ENCODE assay signal across 14 cellular contexts in genomic region chr2:190978389-190979053, GRCh38. TPM values are rescaled to one million over a fixed set of nuclear protein-coding genes. Genes with fewer than 3 reads are reported as not detected.
A peak's percentile ranks its signal among the peaks of the same experiment; 100 is the strongest.
DNase-seq lines count a peak whose midpoint lies in the region; ATAC-seq and TF ChIP-seq lines count a peak whose summit lies in the region.
"Had no signal": no experiment of that assay in that cellular context is flagged by ENCODE, and none has a peak within 500 bp of the region (broad histone marks: within the 10 kb centered on the region; RNA-seq: fewer than 3 reads in every experiment).

No MANE protein-coding gene starts in this region.

- H2BK5ac ChIP-seq in trophoblast cell (ENCODE audit: low read depth, low read length, poor library complexity), result peak overlapping the region; percentile 56

- no peak overlapping the region for H4K12ac ChIP-seq in trophoblast cell (ENCODE audit: low read depth, low read length)

- H3K9me3 ChIP-seq in trophoblast cell (ENCODE audit: insufficient read depth, low read depth, low read length) (peaks cover 2% of the 10 kb centered on the region), esophagus muscularis mucosa (no peaks in the 10 kb centered on the region)

- H4K8ac ChIP-seq in trophoblast cell (ENCODE audit: low read depth, low read length), result no peak overlapping the region

- H3K79me1 ChIP-seq in trophoblast cell (ENCODE audit: low read length), result peaks cover 10% of the 10 kb centered on the region

- no peak for TF ChIP-seq CTCF in brain microvascular endothelial cell (IDR thresholded peaks at IDR 0.05; ENCODE audit: low read depth, low read length, missing control alignments)
- no peak for TF ChIP-seq CTCF in esophagus muscularis mucosa (IDR thresholded peaks at IDR 0.05)

- H2AK5ac ChIP-seq in trophoblast cell (ENCODE audit: low read length), result peak overlapping the region; percentile 8

- H3K79me2 ChIP-seq in trophoblast cell (ENCODE audit: control insufficient read depth, insufficient read depth, low read length, poor library complexity), result no peaks in the 10 kb centered on the region

- no peak for TF ChIP-seq EP300 in esophagus muscularis mucosa (IDR thresholded peaks at IDR 0.05)

- H3K9me3 Mint-ChIP-seq in activated T-cell treated with anti-CD3 and anti-CD28 coated beads, Interleukin-2, amount 50 U/mL, for 24 hours, result no peaks in the 10 kb centered on the region
- no peaks in the 10 kb centered on the region for H3K9me3 Mint-ChIP-seq in activated T-cell treated with anti-CD3 and anti-CD28 coated beads, Interleukin-2, amount 50 U/mL, for 4 hours
- H3K9me3 Mint-ChIP-seq: central memory CD8-positive, alpha-beta T cell; type B pancreatic cell had no signal

- no peak overlapping the region for H3K4me3 Mint-ChIP-seq in activated T-cell treated with anti-CD3 and anti-CD28 coated beads, Interleukin-2, amount 50 U/mL, for 24 hours
- no peak overlapping the region for H3K4me3 Mint-ChIP-seq in activated T-cell treated with anti-CD3 and anti-CD28 coated beads, Interleukin-2, amount 50 U/mL, for 4 hours
- H3K4me3 Mint-ChIP-seq: central memory CD8-positive, alpha-beta T cell; type B pancreatic cell had no signal

- no peaks in the 10 kb centered on the region for H3K27me3 Mint-ChIP-seq in activated T-cell treated with anti-CD3 and anti-CD28 coated beads, Interleukin-2, amount 50 U/mL, for 24 hours
- H3K27me3 Mint-ChIP-seq in activated T-cell treated with anti-CD3 and anti-CD28 coated beads, Interleukin-2, amount 50 U/mL, for 4 hours (ENCODE audit: low read depth), result no peaks in the 10 kb centered on the region
- H3K27me3 Mint-ChIP-seq: central memory CD8-positive, alpha-beta T cell; type B pancreatic cell had no signal

- no peak for TF ChIP-seq POLR2A in esophagus muscularis mucosa (IDR thresholded peaks at IDR 0.05; ENCODE audit: low read depth)

- H3K4me2 ChIP-seq in trophoblast cell (ENCODE audit: low read length), result no peak overlapping the region

- H3K36me3 ChIP-seq in brain microvascular endothelial cell (replicated peaks), result peaks cover 67% of the 10 kb centered on the region
- H3K36me3 ChIP-seq in trophoblast cell (ENCODE audit: control insufficient read depth in 1 of 2, insufficient read depth in 2 of 2, low read length in 2 of 2), result peaks cover 9 to 24% of the 10 kb centered on the region in 2 experiments
- peaks cover 48 to 100% (median 82%) of the 10 kb centered on the region in 4 donors for H3K36me3 ChIP-seq in esophagus muscularis mucosa

- no peak for DNase-seq in activated T-cell treated with anti-CD3 and anti-CD28 coated beads, Interleukin-2, amount 50 U/mL, for 24 hours
- no peak for DNase-seq in activated T-cell treated with anti-CD3 and anti-CD28 coated beads, Interleukin-2, amount 50 U/mL, for 4 hours
- DNase-seq in LHCN-M2 (ENCODE audit: low read depth) (peak; percentile 27), brain microvascular endothelial cell (peak; percentile 84), trophoblast cell (no peak), esophagus muscularis mucosa (ENCODE audit: extremely low spot score) (no peak), NCI-H2227 treated with DMSO at 0.1 percent for 48 hours (lab: John Stamatoyannopoulos, UW) (no peak), DMS53 treated with DMSO at 0.1 percent for 48 hours (lab: John Stamatoyannopoulos, UW; ENCODE audit: unreplicated experiment) (no peak)
- DNase-seq: activated CD8-positive, alpha-beta memory T cell treated with anti-CD3 and anti-CD28 coated beads, Interleukin-2, amount 50 U/mL, for 4 hours; GF-D8; NCI-H1694 treated with DMSO at 0.1 percent for 48 hours; T-helper 1 cell had no signal

- H2BK12ac ChIP-seq in trophoblast cell (ENCODE audit: low read length), result peak overlapping the region; percentile 48

- H3K27ac ChIP-seq in brain microvascular endothelial cell (peak overlapping the region; percentile 38), trophoblast cell (ENCODE audit: low read depth, low read length) (no peak overlapping the region), esophagus muscularis mucosa (replicated peaks in 1 of 4) (no peak overlapping the region)

- peak overlapping the region; percentile 19 for H3K14ac ChIP-seq in trophoblast cell (ENCODE audit: low read length)

- in situ Hi-C loops in brain microvascular endothelial cell (cut with HindIII; ENCODE audit: low pct_ligation_motif_present, low sequenced_read_pairs), result no loop called here

- no CpG with 5 or more reads among the region's 17 CpGs for WGBS in trophoblast cell (ENCODE audit: extremely low coverage, insufficient coverage, insufficient read length)
- 88% methylated on average over 15 of the region's 17 CpGs for WGBS in esophagus muscularis mucosa

- H3K27me3 ChIP-seq in brain microvascular endothelial cell (replicated peaks), result no peaks in the 10 kb centered on the region
- H3K27me3 ChIP-seq in trophoblast cell (ENCODE audit: insufficient read depth, low read length), result no peaks in the 10 kb centered on the region
- H3K27me3 ChIP-seq in esophagus muscularis mucosa, result no peaks in the 10 kb centered on the region

- H3K23ac ChIP-seq in trophoblast cell (ENCODE audit: low read length), result no peak overlapping the region

- H3K4me1 ChIP-seq in trophoblast cell (ENCODE audit: control insufficient read depth in 1 of 2, insufficient read depth in 2 of 2, low read length in 2 of 2) (peaks cover 9 to 25% of the 10 kb centered on the region in 2 experiments), esophagus muscularis mucosa (peaks cover 4 to 25% (median 13%) of the 10 kb centered on the region in 4 donors)

- no peak overlapping the region for H3K9ac ChIP-seq in trophoblast cell (ENCODE audit: low read length)

- H2AFZ ChIP-seq in trophoblast cell (ENCODE audit: insufficient read depth, low read length, poor library complexity), result no peak overlapping the region

- H3K18ac ChIP-seq in trophoblast cell (ENCODE audit: low read length), result peak overlapping the region; percentile 74

- H3K4me1 Mint-ChIP-seq in activated T-cell treated with anti-CD3 and anti-CD28 coated beads, Interleukin-2, amount 50 U/mL, for 24 hours (ENCODE audit: low read depth), result peaks cover 75% of the 10 kb centered on the region
- H3K4me1 Mint-ChIP-seq in activated T-cell treated with anti-CD3 and anti-CD28 coated beads, Interleukin-2, amount 50 U/mL, for 4 hours (ENCODE audit: low read depth), result peaks cover 44% of the 10 kb centered on the region

- no peak overlapping the region for H3K4me3 ChIP-seq in brain microvascular endothelial cell (ENCODE audit: low read depth, low read length)
- H3K4me3 ChIP-seq in trophoblast cell (ENCODE audit: low read depth, low read length), result no peak overlapping the region
- no peak overlapping the region for H3K4me3 ChIP-seq in esophagus muscularis mucosa

- H3K36me3 Mint-ChIP-seq in activated T-cell treated with anti-CD3 and anti-CD28 coated beads, Interleukin-2, amount 50 U/mL, for 24 hours (ENCODE audit: low read depth), result peaks cover 99% of the 10 kb centered on the region
- H3K36me3 Mint-ChIP-seq in activated T-cell treated with anti-CD3 and anti-CD28 coated beads, Interleukin-2, amount 50 U/mL, for 4 hours (ENCODE audit: insufficient read depth), result peaks cover 82% of the 10 kb centered on the region

- peak overlapping the region; percentile 41 for H4K91ac ChIP-seq in trophoblast cell (ENCODE audit: low read depth, low read length)

- no peak for ATAC-seq in activated T-cell treated with anti-CD3 and anti-CD28 coated beads, Interleukin-2, amount 50 U/mL, for 4 hours

- intact Hi-C loops in esophagus muscularis mucosa (cut with DNase I), result no loop called here

- no peak overlapping the region for H2BK120ac ChIP-seq in trophoblast cell (ENCODE audit: insufficient read depth, low read length, poor library complexity)

- H3K4ac ChIP-seq in trophoblast cell (ENCODE audit: low read depth, low read length), result no peak overlapping the region

- peak overlapping the region; percentile 87 for H3K27ac Mint-ChIP-seq in activated T-cell treated with anti-CD3 and anti-CD28 coated beads, Interleukin-2, amount 50 U/mL, for 24 hours

RNA-seq across cellular contexts. Expression of gene STAT1, which starts 35.5 kb away (rescaled TPM):
- 100 to 1,000 TPM; 222 to 278 (median 268) TPM for total RNA-seq in activated T-cell treated with anti-CD3 and anti-CD28 coated beads, Interleukin-2, amount 50 U/mL, for 4 hours
- 64.4 and 94.9 TPM in 2 replicates for total RNA-seq in LHCN-M2 (2014; rRNA removed)
- 66.1 TPM for polyA plus RNA-seq in LHCN-M2 (2012)
- polyA plus RNA-seq in trophoblast cell (2013), result 29.8 and 30.6 TPM in 2 replicates
- 10 to 100 TPM; 44.2 to 57.3 (median 48.6) TPM for total RNA-seq in esophagus muscularis mucosa

Comparison
In these comparisons a context has a peak if more than half of its experiments do, and no peak if none do; other contexts are left out.
1. DNase-seq: peak in LHCN-M2 (single experiment) and brain microvascular endothelial cell (single experiment); none in activated T-cell treated with anti-CD3 and anti-CD28 coated beads, Interleukin-2, amount 50 U/mL, for 24 hours (single experiment), activated T-cell treated with anti-CD3 and anti-CD28 coated beads, Interleukin-2, amount 50 U/mL, for 4 hours (single experiment), trophoblast cell (0 of 2), esophagus muscularis mucosa (single experiment), NCI-H2227 treated with DMSO at 0.1 percent for 48 hours (single experiment) and DMS53 treated with DMSO at 0.1 percent for 48 hours (single experiment).